ENCODE assay signal across 1 cellular context in genomic region chr20:59039233-59039632, GRCh38.
A peak's percentile ranks its signal among the peaks of the same experiment; 100 is the strongest.
TF ChIP-seq lines count a peak whose summit lies in the region.

No MANE protein-coding gene starts in this region.

TF ChIP-seq in K562, 482 proteins besides CTCF, POLR2A, EP300 and RAD21:
- TF ChIP-seq ATF3 (IDR thresholded peaks at IDR 0.05) (peak; percentile 66), ATF3 (CRISPR knock-in tag; conservative IDR thresholded peaks at IDR 0.05) (no peak), GMEB1 (CRISPR knock-in tag; IDR thresholded peaks at IDR 0.05) (no peak), NBN (IDR thresholded peaks at IDR 0.05; ENCODE audit: low read depth) (no peak), ZBTB9 (CRISPR knock-in tag; IDR thresholded peaks at IDR 0.05) (no peak), L3MBTL2 (IDR thresholded peaks at IDR 0.05) (0 out of 2 replicates have a peak, but pooled peaks have one; percentile 27), EP400 (IDR thresholded peaks at IDR 0.05) (0 out of 2 replicates have a peak, but pooled peaks have one; percentile 32), CHD7 (IDR thresholded peaks at IDR 0.05; ENCODE audit: low read depth, low read length) (no peak), CEBPG (CRISPR knock-in tag; IDR thresholded peaks at IDR 0.05) (no peak; the same call in 1 of the 2 replicates), CEBPG (tag; conservative IDR thresholded peaks at IDR 0.05 in 1 of 2, IDR thresholded peaks at IDR 0.05 in 1 of 2) (peak; percentile 59 to 71), ZNF175 (CRISPR knock-in tag; IDR thresholded peaks at IDR 0.05; ENCODE audit: low read depth) (no peak), NFIX (CRISPR knock-in tag; IDR thresholded peaks at IDR 0.05; ENCODE audit: low read depth) (no peak), RNF219 (CRISPR knock-in tag; IDR thresholded peaks at IDR 0.05) (no peak), IRF1 (CRISPR knock-in tag; IDR thresholded peaks at IDR 0.05; ENCODE audit: borderline replicate concordance) (no peak), THRA (IDR thresholded peaks at IDR 0.05) (no peak), ELF2 (CRISPR knock-in tag; IDR thresholded peaks at IDR 0.05) (no peak), ZNF592 (IDR thresholded peaks at IDR 0.05) (0 out of 2 replicates have a peak, but pooled peaks have one; percentile 40), MYC (IDR thresholded peaks at IDR 0.05; ENCODE audit: low read depth, low read length) (peak; percentile 47; the same call in 1 of the 2 replicates), MYC (CRISPR knock-in tag; IDR thresholded peaks at IDR 0.05; ENCODE audit: borderline replicate concordance, low read depth) (no peak), MXI1 (IDR thresholded peaks at IDR 0.05; ENCODE audit: low read depth, low read length) (no peak), ZNF586 (CRISPR knock-in tag; conservative IDR thresholded peaks at IDR 0.05) (no peak), ZBTB12 (CRISPR knock-in tag; IDR thresholded peaks at IDR 0.05) (no peak)
